In genomic region chr2:203535784-203536590, GRCh38 we compare ENCODE assay signal across 8 cellular contexts. TPM values are rescaled to one million over a fixed set of nuclear protein-coding genes. Genes with fewer than 3 reads are reported as not detected.
A peak's percentile ranks its signal among the peaks of the same experiment; 100 is the strongest.
DNase-seq lines count a peak whose midpoint lies in the region; TF ChIP-seq lines count a peak whose summit lies in the region.

No MANE protein-coding gene starts in this region.

- DNase-seq in ELR (ENCODE audit: low read depth): peak; percentile 36
- no peak for DNase-seq in OCI-LY7 (ENCODE audit: low spot score)
- DNase-seq in endothelial cell (ENCODE audit: low spot score): no peak
- no peak for DNase-seq in neural progenitor cell (ENCODE audit: low spot score)
- no peak for DNase-seq in NCI-H526 treated with DMSO at 0.1 percent for 48 hours (lab: John Stamatoyannopoulos, UW)
- no peak for DNase-seq in NCI-H1105 treated with DMSO at 0.1 percent for 48 hours (lab: John Stamatoyannopoulos, UW)
- DNase-seq in activated CD8-positive, alpha-beta memory T cell treated with anti-CD3 and anti-CD28 coated beads, Interleukin-2, amount 50 U/mL, for 48 hours: no peak
- no peak for DNase-seq in activated CD4-positive, alpha-beta T cell treated with anti-CD3 and anti-CD28 coated beads, Interleukin-2, amount 50 U/mL, for 1 hour

- TF ChIP-seq CTCF in OCI-LY7 (conservative IDR thresholded peaks at IDR 0.05; ENCODE audit: low read length) (no peak), endothelial cell (IDR thresholded peaks at IDR 0.05; ENCODE audit: unreplicated experiment) (no peak), neural progenitor cell (IDR thresholded peaks at IDR 0.05) (no peak)

- H3K9me3 ChIP-seq in OCI-LY7 (ENCODE audit: low read length) (0 out of 2 replicates have a peak, but pooled peaks cover 19% of the 10 kb centered on the region), neural progenitor cell (ENCODE audit: low read depth) (no peaks in the 10 kb centered on the region)

- H2AFZ ChIP-seq in OCI-LY7 (ENCODE audit: low read length): peak overlapping the region; percentile 68; the same call in 1 of the 2 replicates
- peak overlapping the region; percentile 99 for H2AFZ ChIP-seq in neural progenitor cell (replicated peaks)

- H3K4me1 ChIP-seq in OCI-LY7 (ENCODE audit: insufficient read depth, low read length, poor library complexity, severe bottlenecking) (peaks cover 31% of the 10 kb centered on the region), neural progenitor cell (peaks cover 16% of the 10 kb centered on the region)

- H3K27ac ChIP-seq in OCI-LY7 (ENCODE audit: low read depth, low read length, poor library complexity, severe bottlenecking) (peak overlapping the region; percentile 35), neural progenitor cell (peak overlapping the region; percentile 89)

- peak overlapping the region; percentile 64 for H3K4me3 ChIP-seq in OCI-LY7 (ENCODE audit: low read depth, low read length, poor library complexity, severe bottlenecking)
- peak overlapping the region; percentile 72 for H3K4me3 ChIP-seq in neural progenitor cell

- no peaks in the 10 kb centered on the region for H3K9me2 ChIP-seq in OCI-LY7 (ENCODE audit: insufficient read depth, low read length)

- peak overlapping the region; percentile 69 for H3K9ac ChIP-seq in neural progenitor cell

- H3K36me3 ChIP-seq in OCI-LY7 (ENCODE audit: insufficient read depth, low read length) (peaks cover 4% of the 10 kb centered on the region), neural progenitor cell (no peaks in the 10 kb centered on the region)

- H3K27me3 ChIP-seq in neural progenitor cell: no peaks in the 10 kb centered on the region

- CTCF ChIA-PET in OCI-LY7 (lab: Charles Lee; ENCODE audit: unreplicated experiment): no interaction called here

- H3K4me2 ChIP-seq in OCI-LY7 (ENCODE audit: low read length) (peak overlapping the region; percentile 69), neural progenitor cell (peak overlapping the region; percentile 91)

- H4K20me1 ChIP-seq in OCI-LY7 (ENCODE audit: insufficient read depth, low read length) (no peaks in the 10 kb centered on the region; the same call in 1 of the 2 replicates), neural progenitor cell (ENCODE audit: low read depth) (peaks cover 22% of the 10 kb centered on the region)

- BruUV-seq in OCI-LY7 (replicated peaks; lab: Mats Ljungman, UMichigan): no TSS peak

- H3K27me3 Mint-ChIP-seq in endothelial cell (ENCODE audit: unreplicated experiment) (peaks cover 6% of the 10 kb centered on the region), neural progenitor cell (ENCODE audit: insufficient read depth, low read depth) (peaks cover 5% of the 10 kb centered on the region)

- H3K79me2 ChIP-seq in OCI-LY7 (ENCODE audit: insufficient read depth, low read depth, low read length) (peaks cover 32% of the 10 kb centered on the region), neural progenitor cell (ENCODE audit: low read depth) (peaks cover 32% of the 10 kb centered on the region)

- intact Hi-C loops in OCI-LY7 (cut with micrococcal nuclease; ENCODE audit: unreplicated experiment): loop anchor here (1.0 to 2.0 kb wide), 2 partner anchors 47 to 115 kb away; no protein-coding TSS in a partner anchor

- no peaks in the 10 kb centered on the region for H3K9me3 Mint-ChIP-seq in endothelial cell (ENCODE audit: unreplicated experiment)
- peaks cover 15% of the 10 kb centered on the region for H3K9me3 Mint-ChIP-seq in neural progenitor cell

- H3F3A ChIP-seq in neural progenitor cell (ENCODE audit: low read depth): peaks cover 29% of the 10 kb centered on the region

- peaks cover 14% of the 10 kb centered on the region for H3K4me1 Mint-ChIP-seq in endothelial cell (ENCODE audit: unreplicated experiment)
- H3K4me1 Mint-ChIP-seq in neural progenitor cell: peaks cover 26% of the 10 kb centered on the region

- no peaks in the 10 kb centered on the region for H3K36me3 Mint-ChIP-seq in endothelial cell (ENCODE audit: low read depth, unreplicated experiment)
- H3K36me3 Mint-ChIP-seq in neural progenitor cell: peaks cover 2% of the 10 kb centered on the region

- H3K4me3 Mint-ChIP-seq in endothelial cell (ENCODE audit: unreplicated experiment) (peak overlapping the region; percentile 92), neural progenitor cell (peak overlapping the region; percentile 95)

- POLR2A ChIA-PET in OCI-LY7 (lab: Charles Lee): interaction anchor here (0.7 to 1.4 kb wide), 2 partner anchors 34 to 172 kb away, joined by 3 read pairs; no protein-coding TSS in a partner anchor

- H3K27ac Mint-ChIP-seq in endothelial cell (ENCODE audit: unreplicated experiment) (peak overlapping the region; percentile 90), neural progenitor cell (peak overlapping the region; percentile 90)

RNA-seq across cellular contexts. Expression of gene RAPH1, which starts 0.9 kb away (rescaled TPM):
- total RNA-seq in OCI-LY7 (2014; rRNA removed; shearing (Covaris generic)): 4.0 and 4.5 TPM in 2 replicates
- 16.9 and 21.5 TPM in 2 replicates for total RNA-seq in OCI-LY7 (2022)
- 74.1 TPM for total RNA-seq in endothelial cell (ENCODE audit: unreplicated experiment)
- 9.3 and 11.2 TPM in 2 replicates for total RNA-seq in neural progenitor cell (ENCODE audit: low replicate concordance)
